ENCODE assay signal across 26 cellular contexts in the genomic region with DNA sequence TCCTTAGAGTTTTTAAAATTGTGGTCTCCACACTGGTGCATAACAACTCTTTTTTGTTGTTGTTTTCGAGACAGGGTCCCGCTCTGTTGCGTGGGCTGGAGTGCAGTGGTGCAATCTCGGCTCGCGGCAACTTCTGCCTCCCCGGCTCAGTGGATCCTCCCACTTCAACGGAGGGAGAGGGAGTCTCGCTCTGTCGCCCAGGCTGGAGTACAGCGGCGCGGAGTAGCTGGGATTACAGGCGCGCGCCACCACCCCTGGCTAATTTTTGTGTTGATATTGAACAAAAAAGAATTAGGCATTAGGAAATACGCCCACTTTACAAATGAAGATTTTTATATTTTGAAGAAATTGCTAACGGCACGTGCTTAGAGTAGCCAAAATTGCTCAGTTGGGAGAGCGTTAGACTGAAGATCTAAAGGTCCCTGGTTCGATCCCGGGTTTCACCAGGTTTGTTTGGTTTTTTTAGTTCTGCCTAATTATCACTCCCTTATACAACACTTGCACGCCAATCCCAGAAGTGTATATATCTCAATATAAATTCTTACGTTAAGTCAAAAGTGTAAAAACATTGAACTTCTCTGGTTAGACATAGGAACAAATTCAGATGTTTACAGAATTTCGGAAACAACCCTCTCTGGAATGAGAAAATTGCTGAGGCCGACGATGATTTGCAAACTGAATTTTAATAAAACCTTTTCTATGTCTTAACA.
DNase-seq lines count a peak whose midpoint lies in the region; ATAC-seq and TF ChIP-seq lines count a peak whose summit lies in the region.
"Had no signal": no experiment of that assay in that cellular context is flagged by ENCODE, and none has a peak within 500 bp of the region (broad histone marks: within the 10 kb centered on the region; RNA-seq: fewer than 3 reads in every experiment).

No MANE protein-coding gene starts in this region.

- ATAC-seq in foreskin keratinocyte (peak; percentile 34), HG02973 (IDR thresholded peaks at IDR 0.05; ENCODE audit: unreplicated experiment) (no peak)
- ATAC-seq: gastrocnemius medialis, left lung, mucosa of descending colon, sciatic nerve had no signal

- intact Hi-C loops in MCF 10A (cut with micrococcal nuclease) (no loop called here), breast epithelium (cut with DNase I; ENCODE audit: low total_unique reads) (loop anchor here (10.0 kb wide), 1 partner anchor 531 kb away; no protein-coding TSS in a partner anchor)

- WGBS in SK-N-SH (ENCODE audit: low lambda C conversion rate): 5% methylated on average over 27 of the region's 27 CpGs

- TF ChIP-seq CTCF in MCF 10A (IDR thresholded peaks at IDR 0.05; ENCODE audit: unreplicated experiment) (no peak), breast epithelium (IDR thresholded peaks at IDR 0.05) (no peak), SK-N-SH (IDR thresholded peaks at IDR 0.05) (no peak), foreskin keratinocyte (conservative IDR thresholded peaks at IDR 0.05) (no peak)

- H3K4me3 ChIP-seq in breast epithelium (no peak overlapping the region), SK-N-SH (ENCODE audit: low read depth in 2 of 2, low read length in 1 of 2) (no peak overlapping the region)
- H3K4me3 ChIP-seq: adrenal gland; BLaER1 treated with 17β-estradiol and CSF1 and Interleukin-3, amounts not matched to agents 10 nM and 100 nM; gastrocnemius medialis; left lung; mucosa of descending colon had no signal

- H3K4me1 ChIP-seq in breast epithelium (no peaks in the 10 kb centered on the region), SK-N-SH (ENCODE audit: control insufficient read depth in 1 of 2, insufficient read depth in 2 of 2, low read depth in 1 of 2, low read length in 1 of 2) (no peaks in the 10 kb centered on the region), foreskin keratinocyte (no peaks in the 10 kb centered on the region)
- H3K4me1 ChIP-seq: adrenal gland; BLaER1 treated with 17β-estradiol and CSF1 and Interleukin-3, amounts not matched to agents 10 nM and 100 nM; gastrocnemius medialis; left lung had no signal

- peaks cover 0 to 12% of the 10 kb centered on the region in 2 donors for H3K9me3 ChIP-seq in breast epithelium
- no peaks in the 10 kb centered on the region for H3K9me3 ChIP-seq in SK-N-SH
- H3K9me3 ChIP-seq: adrenal gland, left lung, mucosa of descending colon had no signal

- H3K27ac ChIP-seq in breast epithelium (no peak overlapping the region), SK-N-SH (ENCODE audit: low read depth in 2 of 2, low read length in 1 of 2) (no peak overlapping the region), foreskin keratinocyte (no peak overlapping the region)
- H3K27ac ChIP-seq: adrenal gland; BLaER1 treated with 17β-estradiol and CSF1 and Interleukin-3, amounts not matched to agents 10 nM and 100 nM; gastrocnemius medialis; left lung had no signal

- H3K27ac Mint-ChIP-seq in MCF 10A (ENCODE audit: low read depth, unreplicated experiment): peak overlapping the region; percentile 79

- H3K36me3 Mint-ChIP-seq in MCF 10A (ENCODE audit: insufficient read depth, unreplicated experiment): no peaks in the 10 kb centered on the region

- no peak for TF ChIP-seq RAD21 in SK-N-SH (IDR thresholded peaks at IDR 0.05; ENCODE audit: low read length)

- H3K27me3 Mint-ChIP-seq in MCF 10A (ENCODE audit: insufficient read depth, unreplicated experiment): peaks cover 23% of the 10 kb centered on the region

- no peak overlapping the region for H3K9ac ChIP-seq in SK-N-SH
- H3K9ac ChIP-seq: BLaER1 treated with 17β-estradiol and CSF1 and Interleukin-3, amounts not matched to agents 10 nM and 100 nM had no signal

- no peaks in the 10 kb centered on the region for H3K9me2 ChIP-seq in SK-N-SH

- peaks cover under 1% of the 10 kb centered on the region for H3F3A ChIP-seq in SK-N-SH (replicated peaks; ENCODE audit: insufficient read depth)

- peak; percentile 48 for DNase-seq in MCF 10A (ENCODE audit: unreplicated experiment)
- DNase-seq in breast epithelium (ENCODE audit: low spot score in 2 of 2): no peak
- no peak for DNase-seq in SK-N-SH
- DNase-seq in foreskin keratinocyte: peak in 1 of 2 donors; percentile 55
- no peak for DNase-seq in dermis blood vessel endothelial cell
- DNase-seq in activated CD4-positive, alpha-beta T cell treated with anti-CD3 and anti-CD28 coated beads for 48 hours: no peak
- DNase-seq in central memory CD4-positive, alpha-beta T cell: no peak
- DNase-seq: activated CD4-positive, alpha-beta T cell treated with anti-CD3 and anti-CD28 coated beads, Interleukin-2, amount 50 U/mL, for 1 hour; activated CD8-positive, alpha-beta memory T cell treated with anti-CD3 and anti-CD28 coated beads, Interleukin-2, amount 50 U/mL, for 4 hours; activated gamma-delta T cell; adrenal gland; gastrocnemius medialis; GDM1; IMR-90; left lung; MM.1S; mucosa of descending colon; NCI-H2171 treated with DMSO at 0.1 percent for 48 hours; NCI-H526; posterior cingulate gyrus; SIG-M5; substantia nigra had no signal

- no peaks in the 10 kb centered on the region for H3K79me2 ChIP-seq in SK-N-SH (ENCODE audit: insufficient read depth)

- no peak for TF ChIP-seq EP300 in SK-N-SH (IDR thresholded peaks at IDR 0.05; ENCODE audit: borderline replicate concordance in 1 of 2, low read depth in 1 of 2, low read length in 1 of 2)

- CTCF ChIA-PET in MCF 10A (lab: Yijun Ruan, JAX) (interaction anchor here (0.7 kb wide), 1 partner anchor 127 kb away, joined by 3 read pairs; no protein-coding TSS in a partner anchor), SK-N-SH (lab: Yijun Ruan, JAX) (no interaction called here)

- H3K4me2 ChIP-seq in SK-N-SH: no peak overlapping the region
- H3K4me2 ChIP-seq: BLaER1 treated with 17β-estradiol and CSF1 and Interleukin-3, amounts not matched to agents 10 nM and 100 nM had no signal

- H3K4me3 Mint-ChIP-seq in MCF 10A (ENCODE audit: unreplicated experiment): peak overlapping the region; percentile 88
- H3K4me3 Mint-ChIP-seq: neural crest cell had no signal

- H2AFZ ChIP-seq in SK-N-SH (ENCODE audit: low read depth): no peak overlapping the region

- peaks cover 0 to 82% of the 10 kb centered on the region in 2 donors for H3K27me3 ChIP-seq in breast epithelium
- H3K27me3 ChIP-seq in SK-N-SH (ENCODE audit: insufficient read depth): peaks cover 65% of the 10 kb centered on the region; the same call in 1 of the 2 replicates
- H3K27me3 ChIP-seq in foreskin keratinocyte: peaks cover 89% of the 10 kb centered on the region

- H3K36me3 ChIP-seq in breast epithelium (no peaks in the 10 kb centered on the region), SK-N-SH (replicated peaks in 1 of 2; ENCODE audit: control insufficient read depth in 1 of 2, insufficient read depth in 2 of 2, low read length in 1 of 2) (no peaks in the 10 kb centered on the region)
- H3K36me3 ChIP-seq: adrenal gland; BLaER1 treated with 17β-estradiol and CSF1 and Interleukin-3, amounts not matched to agents 10 nM and 100 nM; gastrocnemius medialis; left lung had no signal

- POLR2A ChIA-PET in MCF 10A (lab: Yijun Ruan, JAX) (no interaction called here), SK-N-SH (lab: Yijun Ruan, JAX) (no interaction called here)

- no TSS peak for BruUV-seq in MCF 10A (replicated peaks; lab: Mats Ljungman, UMichigan)

- no peaks in the 10 kb centered on the region for H3K9me3 Mint-ChIP-seq in MCF 10A (ENCODE audit: unreplicated experiment)
- H3K9me3 Mint-ChIP-seq: neural crest cell had no signal

- H3K4me1 Mint-ChIP-seq in MCF 10A (ENCODE audit: insufficient read depth, unreplicated experiment): peaks cover 16% of the 10 kb centered on the region

- no peak for TF ChIP-seq POLR2A in breast epithelium (IDR thresholded peaks at IDR 0.05)

- H4K20me1 ChIP-seq in SK-N-SH (ENCODE audit: insufficient read depth): no peaks in the 10 kb centered on the region
- H4K20me1 ChIP-seq: BLaER1 treated with 17β-estradiol and CSF1 and Interleukin-3, amounts not matched to agents 10 nM and 100 nM had no signal

TF ChIP-seq in SK-N-SH, 30 proteins besides CTCF, POLR2A, EP300 and RAD21:
- TF ChIP-seq NRF1 (IDR thresholded peaks at IDR 0.05; ENCODE audit: low read depth, low read length) (no peak), TAF1 (IDR thresholded peaks at IDR 0.05; ENCODE audit: borderline replicate concordance, low read depth, low read length) (no peak), GATA2 (CRISPR knock-in tag; IDR thresholded peaks at IDR 0.05) (no peak), POLR2AphosphoS5 (IDR thresholded peaks at IDR 0.05; ENCODE audit: low read depth, low read length) (no peak)
- TF ChIP-seq, protein P1, sequence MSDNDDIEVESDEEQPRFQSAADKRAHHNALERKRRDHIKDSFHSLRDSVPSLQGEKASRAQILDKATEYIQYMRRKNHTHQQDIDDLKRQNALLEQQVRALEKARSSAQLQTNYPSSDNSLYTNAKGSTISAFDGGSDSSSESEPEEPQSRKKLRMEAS (IDR thresholded peaks at IDR 0.05; ENCODE audit: low read depth): 0 out of 2 replicates have a peak, but pooled peaks have one; percentile 14
